1 cellular context compared by ENCODE assay signal in genomic region chr3:175146258-175146657, GRCh38.
TF ChIP-seq lines count a peak whose summit lies in the region.

No MANE protein-coding gene starts in this region.

TF ChIP-seq in GM23338, 12 proteins besides CTCF, POLR2A, EP300 and RAD21 (continued from another document):
- TF ChIP-seq ETS1 (IDR thresholded peaks at IDR 0.05) (no peak), ZNF331 (CRISPR knock-in tag; IDR thresholded peaks at IDR 0.05; ENCODE audit: low read depth) (no peak), ZNF462 (CRISPR knock-in tag; IDR thresholded peaks at IDR 0.05) (no peak), JUNB (IDR thresholded peaks at IDR 0.05; ENCODE audit: unreplicated experiment) (no peak), POLR2AphosphoS5 (IDR thresholded peaks at IDR 0.05; ENCODE audit: low read depth) (no peak), CREB1 (CRISPR knock-in tag; IDR thresholded peaks at IDR 0.05; ENCODE audit: low read depth) (no peak)
